ENCODE assay signal across 1 cellular context in the genomic region with DNA sequence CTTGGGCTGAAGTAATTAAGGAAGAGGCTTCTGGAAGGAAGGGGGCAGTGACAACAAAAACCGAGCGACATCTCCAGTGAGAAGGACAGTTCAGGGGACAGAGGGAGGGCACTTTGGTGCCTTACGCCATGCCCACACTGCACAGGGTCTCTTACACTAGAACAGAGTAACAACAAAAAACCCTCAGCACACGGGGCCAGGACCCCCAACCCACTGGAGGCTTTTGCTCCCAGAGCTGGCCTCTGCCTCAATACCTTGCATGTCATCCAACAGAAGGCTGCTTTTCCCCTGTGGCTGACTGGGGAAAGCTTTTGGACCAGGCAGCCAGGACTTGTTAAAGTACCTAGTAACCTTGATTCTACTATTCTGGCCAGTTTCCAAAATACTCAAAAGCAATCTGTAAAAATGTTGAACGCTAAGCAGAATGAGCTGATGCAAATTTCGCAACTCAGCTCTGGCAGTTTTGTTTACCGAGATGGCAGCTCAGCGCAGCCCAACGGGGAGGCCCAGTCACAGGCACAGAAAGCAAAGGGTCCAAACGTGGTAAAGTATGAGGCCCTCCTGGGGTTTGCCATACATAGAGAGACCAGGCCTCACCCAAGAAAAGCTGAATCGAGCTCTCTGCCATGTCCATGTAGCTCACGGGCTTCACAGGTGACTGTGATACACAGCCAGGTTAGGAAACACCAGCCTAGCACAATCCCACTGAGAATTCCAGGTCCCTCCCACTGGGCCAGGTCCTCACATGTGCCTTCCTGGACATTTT.
A peak's percentile ranks its signal among the peaks of the same experiment; 100 is the strongest.
TF ChIP-seq lines count a peak whose summit lies in the region.

No MANE protein-coding gene starts in this region.

TF ChIP-seq in HepG2, 621 proteins besides CTCF, POLR2A, EP300 and RAD21 (continued from another document and continues in another):
- TF ChIP-seq, protein P1, sequence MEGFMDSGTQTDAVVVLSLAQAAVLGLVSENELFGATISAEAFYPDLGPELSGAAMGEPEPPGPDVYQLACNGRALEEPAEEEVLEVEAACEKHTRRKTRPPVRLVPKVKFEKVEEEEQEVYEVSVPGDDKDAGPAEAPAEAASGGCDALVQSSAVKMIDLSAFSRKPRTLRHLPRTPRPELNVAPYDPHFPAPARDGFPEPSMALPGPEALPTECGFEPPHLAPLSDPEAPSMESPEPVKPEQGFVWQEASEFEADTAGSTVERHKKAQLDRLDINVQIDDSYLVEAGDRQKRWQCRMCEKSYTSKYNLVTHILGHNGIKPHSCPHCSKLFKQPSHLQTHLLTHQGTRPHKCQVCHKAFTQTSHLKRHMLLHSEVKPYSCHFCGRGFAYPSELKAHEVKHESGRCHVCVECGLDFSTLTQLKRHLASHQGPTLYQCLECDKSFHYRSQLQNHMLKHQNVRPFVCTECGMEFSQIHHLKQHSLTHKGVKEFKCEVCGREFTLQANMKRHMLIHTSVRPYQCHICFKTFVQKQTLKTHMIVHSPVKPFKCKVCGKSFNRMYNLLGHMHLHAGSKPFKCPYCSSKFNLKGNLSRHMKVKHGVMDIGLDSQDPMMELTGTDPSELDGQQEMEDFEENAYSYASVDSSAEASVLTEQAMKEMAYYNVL (CRISPR knock-in tag; IDR thresholded peaks at IDR 0.05; ENCODE audit: borderline replicate concordance): no peak; the same call in 1 of the 2 replicates
- no peak for TF ChIP-seq ZNF496 (CRISPR knock-in tag; IDR thresholded peaks at IDR 0.05; ENCODE audit: insufficient replicate concordance)
- TF ChIP-seq POLR2AphosphoS2 (IDR thresholded peaks at IDR 0.05; ENCODE audit: low read depth, low read length): no peak
- 0 out of 2 replicates have a peak, but pooled peaks have one; percentile 56 for TF ChIP-seq ARNTL (CRISPR knock-in tag; IDR thresholded peaks at IDR 0.05)
- TF ChIP-seq ZNF788 (CRISPR knock-in tag; IDR thresholded peaks at IDR 0.05; ENCODE audit: borderline replicate concordance): peak; percentile 55; the same call in 1 of the 2 replicates
- peak; percentile 83 for TF ChIP-seq FOXA3 (CRISPR knock-in tag; IDR thresholded peaks at IDR 0.05)
- peak; percentile 80; the same call in 1 of the 2 replicates for TF ChIP-seq ZNF614 (CRISPR knock-in tag; IDR thresholded peaks at IDR 0.05; ENCODE audit: borderline replicate concordance)
- TF ChIP-seq ARNT (IDR thresholded peaks at IDR 0.05): no peak
- TF ChIP-seq DR1 (CRISPR knock-in tag; IDR thresholded peaks at IDR 0.05): no peak
- TF ChIP-seq TRIM24 (CRISPR knock-in tag; IDR thresholded peaks at IDR 0.05): no peak
- no peak for TF ChIP-seq CHCHD3 (CRISPR knock-in tag; IDR thresholded peaks at IDR 0.05)
- no peak for TF ChIP-seq ZNF253 (CRISPR knock-in tag; IDR thresholded peaks at IDR 0.05; ENCODE audit: borderline replicate concordance)
- TF ChIP-seq, protein P2, sequence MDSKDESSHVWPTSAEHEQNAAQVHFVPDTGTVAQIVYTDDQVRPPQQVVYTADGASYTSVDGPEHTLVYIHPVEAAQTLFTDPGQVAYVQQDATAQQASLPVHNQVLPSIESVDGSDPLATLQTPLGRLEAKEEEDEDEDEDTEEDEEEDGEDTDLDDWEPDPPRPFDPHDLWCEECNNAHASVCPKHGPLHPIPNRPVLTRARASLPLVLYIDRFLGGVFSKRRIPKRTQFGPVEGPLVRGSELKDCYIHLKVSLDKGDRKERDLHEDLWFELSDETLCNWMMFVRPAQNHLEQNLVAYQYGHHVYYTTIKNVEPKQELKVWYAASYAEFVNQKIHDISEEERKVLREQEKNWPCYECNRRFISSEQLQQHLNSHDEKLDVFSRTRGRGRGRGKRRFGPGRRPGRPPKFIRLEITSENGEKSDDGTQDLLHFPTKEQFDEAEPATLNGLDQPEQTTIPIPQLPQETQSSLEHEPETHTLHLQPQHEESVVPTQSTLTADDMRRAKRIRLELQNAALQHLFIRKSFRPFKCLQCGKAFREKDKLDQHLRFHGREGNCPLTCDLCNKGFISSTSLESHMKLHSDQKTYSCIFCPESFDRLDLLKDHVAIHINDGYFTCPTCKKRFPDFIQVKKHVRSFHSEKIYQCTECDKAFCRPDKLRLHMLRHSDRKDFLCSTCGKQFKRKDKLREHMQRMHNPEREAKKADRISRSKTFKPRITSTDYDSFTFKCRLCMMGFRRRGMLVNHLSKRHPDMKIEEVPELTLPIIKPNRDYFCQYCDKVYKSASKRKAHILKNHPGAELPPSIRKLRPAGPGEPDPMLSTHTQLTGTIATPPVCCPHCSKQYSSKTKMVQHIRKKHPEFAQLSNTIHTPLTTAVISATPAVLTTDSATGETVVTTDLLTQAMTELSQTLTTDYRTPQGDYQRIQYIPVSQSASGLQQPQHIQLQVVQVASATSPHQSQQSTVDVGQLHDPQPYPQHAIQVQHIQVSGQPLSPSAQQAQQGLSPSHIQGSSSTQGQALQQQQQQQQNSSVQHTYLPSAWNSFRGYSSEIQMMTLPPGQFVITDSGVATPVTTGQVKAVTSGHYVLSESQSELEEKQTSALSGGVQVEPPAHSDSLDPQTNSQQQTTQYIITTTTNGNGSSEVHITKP (CRISPR knock-in tag; IDR thresholded peaks at IDR 0.05; ENCODE audit: low read depth): no peak
- no peak for TF ChIP-seq MAFG (CRISPR knock-in tag; IDR thresholded peaks at IDR 0.05)
- no peak for TF ChIP-seq U2AF1 (optimal IDR thresholded peaks at IDR 0.05; ENCODE audit: low read depth, low read length)
- TF ChIP-seq ZFP82 (CRISPR knock-in tag; IDR thresholded peaks at IDR 0.05; ENCODE audit: borderline replicate concordance): no peak
- TF ChIP-seq, protein P3, sequence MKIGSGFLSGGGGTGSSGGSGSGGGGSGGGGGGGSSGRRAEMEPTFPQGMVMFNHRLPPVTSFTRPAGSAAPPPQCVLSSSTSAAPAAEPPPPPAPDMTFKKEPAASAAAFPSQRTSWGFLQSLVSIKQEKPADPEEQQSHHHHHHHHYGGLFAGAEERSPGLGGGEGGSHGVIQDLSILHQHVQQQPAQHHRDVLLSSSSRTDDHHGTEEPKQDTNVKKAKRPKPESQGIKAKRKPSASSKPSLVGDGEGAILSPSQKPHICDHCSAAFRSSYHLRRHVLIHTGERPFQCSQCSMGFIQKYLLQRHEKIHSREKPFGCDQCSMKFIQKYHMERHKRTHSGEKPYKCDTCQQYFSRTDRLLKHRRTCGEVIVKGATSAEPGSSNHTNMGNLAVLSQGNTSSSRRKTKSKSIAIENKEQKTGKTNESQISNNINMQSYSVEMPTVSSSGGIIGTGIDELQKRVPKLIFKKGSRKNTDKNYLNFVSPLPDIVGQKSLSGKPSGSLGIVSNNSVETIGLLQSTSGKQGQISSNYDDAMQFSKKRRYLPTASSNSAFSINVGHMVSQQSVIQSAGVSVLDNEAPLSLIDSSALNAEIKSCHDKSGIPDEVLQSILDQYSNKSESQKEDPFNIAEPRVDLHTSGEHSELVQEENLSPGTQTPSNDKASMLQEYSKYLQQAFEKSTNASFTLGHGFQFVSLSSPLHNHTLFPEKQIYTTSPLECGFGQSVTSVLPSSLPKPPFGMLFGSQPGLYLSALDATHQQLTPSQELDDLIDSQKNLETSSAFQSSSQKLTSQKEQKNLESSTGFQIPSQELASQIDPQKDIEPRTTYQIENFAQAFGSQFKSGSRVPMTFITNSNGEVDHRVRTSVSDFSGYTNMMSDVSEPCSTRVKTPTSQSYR (CRISPR knock-in tag; IDR thresholded peaks at IDR 0.05; ENCODE audit: borderline replicate concordance): no peak; the same call in 1 of the 2 replicates
- no peak for TF ChIP-seq ZNF775 (CRISPR knock-in tag; IDR thresholded peaks at IDR 0.05; ENCODE audit: borderline replicate concordance)
- peak; percentile 77; the same call in 1 of the 2 replicates for TF ChIP-seq ZNF350 (CRISPR knock-in tag; IDR thresholded peaks at IDR 0.05; ENCODE audit: borderline replicate concordance, low read depth)
- TF ChIP-seq ZKSCAN1 (IDR thresholded peaks at IDR 0.05; ENCODE audit: low read length): no peak
- TF ChIP-seq KDM4B (CRISPR knock-in tag; IDR thresholded peaks at IDR 0.05): peak; percentile 19; the same call in 1 of the 2 replicates
- peak; percentile 76; the same call in 1 of the 2 replicates for TF ChIP-seq ZNF891 (CRISPR knock-in tag; IDR thresholded peaks at IDR 0.05)
- no peak for TF ChIP-seq FOXK2 (IDR thresholded peaks at IDR 0.05)
- no peak for TF ChIP-seq NCOA1 (CRISPR knock-in tag; IDR thresholded peaks at IDR 0.05)
- TF ChIP-seq PPARG (CRISPR knock-in tag; conservative IDR thresholded peaks at IDR 0.05): peak; percentile 40; the same call in 1 of the 2 replicates
- TF ChIP-seq, protein P4, sequence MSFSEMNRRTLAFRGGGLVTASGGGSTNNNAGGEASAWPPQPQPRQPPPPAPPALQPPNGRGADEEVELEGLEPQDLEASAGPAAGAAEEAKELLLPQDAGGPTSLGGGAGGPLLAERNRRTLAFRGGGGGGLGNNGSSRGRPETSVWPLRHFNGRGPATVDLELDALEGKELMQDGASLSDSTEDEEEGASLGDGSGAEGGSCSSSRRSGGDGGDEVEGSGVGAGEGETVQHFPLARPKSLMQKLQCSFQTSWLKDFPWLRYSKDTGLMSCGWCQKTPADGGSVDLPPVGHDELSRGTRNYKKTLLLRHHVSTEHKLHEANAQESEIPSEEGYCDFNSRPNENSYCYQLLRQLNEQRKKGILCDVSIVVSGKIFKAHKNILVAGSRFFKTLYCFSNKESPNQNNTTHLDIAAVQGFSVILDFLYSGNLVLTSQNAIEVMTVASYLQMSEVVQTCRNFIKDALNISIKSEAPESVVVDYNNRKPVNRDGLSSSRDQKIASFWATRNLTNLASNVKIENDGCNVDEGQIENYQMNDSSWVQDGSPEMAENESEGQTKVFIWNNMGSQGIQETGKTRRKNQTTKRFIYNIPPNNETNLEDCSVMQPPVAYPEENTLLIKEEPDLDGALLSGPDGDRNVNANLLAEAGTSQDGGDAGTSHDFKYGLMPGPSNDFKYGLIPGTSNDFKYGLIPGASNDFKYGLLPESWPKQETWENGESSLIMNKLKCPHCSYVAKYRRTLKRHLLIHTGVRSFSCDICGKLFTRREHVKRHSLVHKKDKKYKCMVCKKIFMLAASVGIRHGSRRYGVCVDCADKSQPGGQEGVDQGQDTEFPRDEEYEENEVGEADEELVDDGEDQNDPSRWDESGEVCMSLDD (CRISPR knock-in tag; IDR thresholded peaks at IDR 0.05; ENCODE audit: borderline replicate concordance): no peak
- TF ChIP-seq, protein P5, sequence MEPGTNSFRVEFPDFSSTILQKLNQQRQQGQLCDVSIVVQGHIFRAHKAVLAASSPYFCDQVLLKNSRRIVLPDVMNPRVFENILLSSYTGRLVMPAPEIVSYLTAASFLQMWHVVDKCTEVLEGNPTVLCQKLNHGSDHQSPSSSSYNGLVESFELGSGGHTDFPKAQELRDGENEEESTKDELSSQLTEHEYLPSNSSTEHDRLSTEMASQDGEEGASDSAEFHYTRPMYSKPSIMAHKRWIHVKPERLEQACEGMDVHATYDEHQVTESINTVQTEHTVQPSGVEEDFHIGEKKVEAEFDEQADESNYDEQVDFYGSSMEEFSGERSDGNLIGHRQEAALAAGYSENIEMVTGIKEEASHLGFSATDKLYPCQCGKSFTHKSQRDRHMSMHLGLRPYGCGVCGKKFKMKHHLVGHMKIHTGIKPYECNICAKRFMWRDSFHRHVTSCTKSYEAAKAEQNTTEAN (CRISPR knock-in tag; conservative IDR thresholded peaks at IDR 0.05): 0 out of 2 replicates have a peak, but pooled peaks have one; percentile 41
- TF ChIP-seq GZF1 (CRISPR knock-in tag; IDR thresholded peaks at IDR 0.05): no peak
- no peak for TF ChIP-seq TOE1 (CRISPR knock-in tag; IDR thresholded peaks at IDR 0.05)
- no peak for TF ChIP-seq THYN1 (CRISPR knock-in tag; IDR thresholded peaks at IDR 0.05; ENCODE audit: borderline replicate concordance, low read depth)
- TF ChIP-seq, protein P6, sequence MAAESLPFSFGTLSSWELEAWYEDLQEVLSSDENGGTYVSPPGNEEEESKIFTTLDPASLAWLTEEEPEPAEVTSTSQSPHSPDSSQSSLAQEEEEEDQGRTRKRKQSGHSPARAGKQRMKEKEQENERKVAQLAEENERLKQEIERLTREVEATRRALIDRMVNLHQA (CRISPR knock-in tag; IDR thresholded peaks at IDR 0.05): no peak
- peak; percentile 68; the same call in 1 of the 2 replicates for TF ChIP-seq MYC (CRISPR knock-in tag; IDR thresholded peaks at IDR 0.05; ENCODE audit: borderline replicate concordance)
- TF ChIP-seq, protein P7, sequence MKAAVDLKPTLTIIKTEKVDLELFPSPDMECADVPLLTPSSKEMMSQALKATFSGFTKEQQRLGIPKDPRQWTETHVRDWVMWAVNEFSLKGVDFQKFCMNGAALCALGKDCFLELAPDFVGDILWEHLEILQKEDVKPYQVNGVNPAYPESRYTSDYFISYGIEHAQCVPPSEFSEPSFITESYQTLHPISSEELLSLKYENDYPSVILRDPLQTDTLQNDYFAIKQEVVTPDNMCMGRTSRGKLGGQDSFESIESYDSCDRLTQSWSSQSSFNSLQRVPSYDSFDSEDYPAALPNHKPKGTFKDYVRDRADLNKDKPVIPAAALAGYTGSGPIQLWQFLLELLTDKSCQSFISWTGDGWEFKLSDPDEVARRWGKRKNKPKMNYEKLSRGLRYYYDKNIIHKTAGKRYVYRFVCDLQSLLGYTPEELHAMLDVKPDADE (CRISPR knock-in tag; IDR thresholded peaks at IDR 0.05): no peak
- TF ChIP-seq SRSF9 (IDR thresholded peaks at IDR 0.05; ENCODE audit: borderline replicate concordance, insufficient read depth, low read depth, low read length, poor library complexity, severe bottlenecking): no peak
- TF ChIP-seq ZBTB38 (CRISPR knock-in tag; IDR thresholded peaks at IDR 0.05): 0 out of 2 replicates have a peak, but pooled peaks have one; percentile 19
- no peak for TF ChIP-seq IKZF4 (CRISPR knock-in tag; IDR thresholded peaks at IDR 0.05; ENCODE audit: borderline replicate concordance, low read depth, not compliant biosample characterization)
- TF ChIP-seq, protein P8, sequence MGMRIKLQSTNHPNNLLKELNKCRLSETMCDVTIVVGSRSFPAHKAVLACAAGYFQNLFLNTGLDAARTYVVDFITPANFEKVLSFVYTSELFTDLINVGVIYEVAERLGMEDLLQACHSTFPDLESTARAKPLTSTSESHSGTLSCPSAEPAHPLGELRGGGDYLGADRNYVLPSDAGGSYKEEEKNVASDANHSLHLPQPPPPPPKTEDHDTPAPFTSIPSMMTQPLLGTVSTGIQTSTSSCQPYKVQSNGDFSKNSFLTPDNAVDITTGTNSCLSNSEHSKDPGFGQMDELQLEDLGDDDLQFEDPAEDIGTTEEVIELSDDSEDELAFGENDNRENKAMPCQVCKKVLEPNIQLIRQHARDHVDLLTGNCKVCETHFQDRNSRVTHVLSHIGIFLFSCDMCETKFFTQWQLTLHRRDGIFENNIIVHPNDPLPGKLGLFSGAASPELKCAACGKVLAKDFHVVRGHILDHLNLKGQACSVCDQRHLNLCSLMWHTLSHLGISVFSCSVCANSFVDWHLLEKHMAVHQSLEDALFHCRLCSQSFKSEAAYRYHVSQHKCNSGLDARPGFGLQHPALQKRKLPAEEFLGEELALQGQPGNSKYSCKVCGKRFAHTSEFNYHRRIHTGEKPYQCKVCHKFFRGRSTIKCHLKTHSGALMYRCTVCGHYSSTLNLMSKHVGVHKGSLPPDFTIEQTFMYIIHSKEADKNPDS (CRISPR knock-in tag; IDR thresholded peaks at IDR 0.05): peak; percentile 93; the same call in 1 of the 2 replicates
